1 cellular context compared by ENCODE assay signal in the genomic region with DNA sequence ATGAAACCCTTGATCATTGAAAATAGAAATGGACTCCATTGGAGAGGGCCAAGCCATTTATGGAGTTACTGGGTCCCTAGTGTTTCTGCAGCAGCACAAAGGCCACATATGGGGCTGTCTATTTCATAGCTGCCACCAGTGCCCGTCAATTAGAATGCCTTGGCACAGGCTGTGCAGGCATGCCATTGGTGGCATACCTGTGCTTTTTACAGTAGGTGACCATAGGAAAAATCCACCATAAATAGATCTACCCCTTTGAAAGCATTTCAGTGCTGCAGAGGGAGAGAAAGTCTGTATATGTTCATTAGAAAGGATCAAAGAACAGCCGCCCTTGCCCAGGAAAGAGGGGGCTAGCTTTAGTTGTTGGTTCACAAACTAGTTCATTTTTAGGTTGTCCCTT.
A peak's percentile ranks its signal among the peaks of the same experiment; 100 is the strongest.
TF ChIP-seq lines count a peak whose summit lies in the region.

No MANE protein-coding gene starts in this region.

TF ChIP-seq in HepG2, 621 proteins besides CTCF, POLR2A, EP300 and RAD21 (continues in another document):
- TF ChIP-seq MEIS1 (CRISPR knock-in tag; IDR thresholded peaks at IDR 0.05; ENCODE audit: borderline replicate concordance), result 0 out of 2 replicates have a peak, but pooled peaks have one; percentile 11
- no peak for TF ChIP-seq HMGA1 (CRISPR knock-in tag; conservative IDR thresholded peaks at IDR 0.05)
- no peak for TF ChIP-seq JUNB (CRISPR knock-in tag; IDR thresholded peaks at IDR 0.05; ENCODE audit: borderline replicate concordance)
- no peak for TF ChIP-seq GTF3A (CRISPR knock-in tag; conservative IDR thresholded peaks at IDR 0.05)
- TF ChIP-seq ZBTB20 (CRISPR knock-in tag; IDR thresholded peaks at IDR 0.05; ENCODE audit: borderline replicate concordance, low read depth), result no peak
- TF ChIP-seq SMC3 (IDR thresholded peaks at IDR 0.05; ENCODE audit: low read length), result 0 out of 2 replicates have a peak, but pooled peaks have one; percentile 8
- TF ChIP-seq, protein P1, sequence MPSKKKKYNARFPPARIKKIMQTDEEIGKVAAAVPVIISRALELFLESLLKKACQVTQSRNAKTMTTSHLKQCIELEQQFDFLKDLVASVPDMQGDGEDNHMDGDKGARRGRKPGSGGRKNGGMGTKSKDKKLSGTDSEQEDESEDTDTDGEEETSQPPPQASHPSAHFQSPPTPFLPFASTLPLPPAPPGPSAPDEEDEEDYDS (CRISPR knock-in tag; IDR thresholded peaks at IDR 0.05), result no peak
- 0 out of 2 replicates have a peak, but pooled peaks have one; percentile 15 for TF ChIP-seq BRD4 (CRISPR knock-in tag; IDR thresholded peaks at IDR 0.05)
- peak; percentile 58; the same call in 1 of the 2 replicates for TF ChIP-seq ZNF644 (CRISPR knock-in tag; IDR thresholded peaks at IDR 0.05; ENCODE audit: low read depth)
- 0 out of 2 replicates have a peak, but pooled peaks have one; percentile 1 for TF ChIP-seq MTA1 (CRISPR knock-in tag; IDR thresholded peaks at IDR 0.05; ENCODE audit: borderline replicate concordance)
- TF ChIP-seq ZNF83 (CRISPR knock-in tag; IDR thresholded peaks at IDR 0.05; ENCODE audit: borderline replicate concordance), result no peak
- no peak for TF ChIP-seq ELF3 (CRISPR knock-in tag; IDR thresholded peaks at IDR 0.05)
- no peak for TF ChIP-seq GATAD1 (CRISPR knock-in tag; IDR thresholded peaks at IDR 0.05)
- TF ChIP-seq FOXC1 (CRISPR knock-in tag; IDR thresholded peaks at IDR 0.05; ENCODE audit: borderline replicate concordance), result peak; percentile 14; the same call in 1 of the 2 replicates
- 0 out of 2 replicates have a peak, but pooled peaks have one; percentile 64 for TF ChIP-seq ZC3H4 (CRISPR knock-in tag; IDR thresholded peaks at IDR 0.05; ENCODE audit: borderline replicate concordance)
- peak; percentile 6; the same call in 1 of the 2 replicates for TF ChIP-seq ZFX (CRISPR knock-in tag; IDR thresholded peaks at IDR 0.05; ENCODE audit: low read depth)
- TF ChIP-seq, protein P2, sequence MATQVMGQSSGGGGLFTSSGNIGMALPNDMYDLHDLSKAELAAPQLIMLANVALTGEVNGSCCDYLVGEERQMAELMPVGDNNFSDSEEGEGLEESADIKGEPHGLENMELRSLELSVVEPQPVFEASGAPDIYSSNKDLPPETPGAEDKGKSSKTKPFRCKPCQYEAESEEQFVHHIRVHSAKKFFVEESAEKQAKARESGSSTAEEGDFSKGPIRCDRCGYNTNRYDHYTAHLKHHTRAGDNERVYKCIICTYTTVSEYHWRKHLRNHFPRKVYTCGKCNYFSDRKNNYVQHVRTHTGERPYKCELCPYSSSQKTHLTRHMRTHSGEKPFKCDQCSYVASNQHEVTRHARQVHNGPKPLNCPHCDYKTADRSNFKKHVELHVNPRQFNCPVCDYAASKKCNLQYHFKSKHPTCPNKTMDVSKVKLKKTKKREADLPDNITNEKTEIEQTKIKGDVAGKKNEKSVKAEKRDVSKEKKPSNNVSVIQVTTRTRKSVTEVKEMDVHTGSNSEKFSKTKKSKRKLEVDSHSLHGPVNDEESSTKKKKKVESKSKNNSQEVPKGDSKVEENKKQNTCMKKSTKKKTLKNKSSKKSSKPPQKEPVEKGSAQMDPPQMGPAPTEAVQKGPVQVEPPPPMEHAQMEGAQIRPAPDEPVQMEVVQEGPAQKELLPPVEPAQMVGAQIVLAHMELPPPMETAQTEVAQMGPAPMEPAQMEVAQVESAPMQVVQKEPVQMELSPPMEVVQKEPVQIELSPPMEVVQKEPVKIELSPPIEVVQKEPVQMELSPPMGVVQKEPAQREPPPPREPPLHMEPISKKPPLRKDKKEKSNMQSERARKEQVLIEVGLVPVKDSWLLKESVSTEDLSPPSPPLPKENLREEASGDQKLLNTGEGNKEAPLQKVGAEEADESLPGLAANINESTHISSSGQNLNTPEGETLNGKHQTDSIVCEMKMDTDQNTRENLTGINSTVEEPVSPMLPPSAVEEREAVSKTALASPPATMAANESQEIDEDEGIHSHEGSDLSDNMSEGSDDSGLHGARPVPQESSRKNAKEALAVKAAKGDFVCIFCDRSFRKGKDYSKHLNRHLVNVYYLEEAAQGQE (IDR thresholded peaks at IDR 0.05; ENCODE audit: borderline replicate concordance in 1 of 2, low read depth in 1 of 2, low read length in 2 of 2), result no peak
- TF ChIP-seq TCF12 (IDR thresholded peaks at IDR 0.05), result no peak
- no peak for TF ChIP-seq TCF12 (CRISPR knock-in tag; IDR thresholded peaks at IDR 0.05)
- TF ChIP-seq, protein P3, sequence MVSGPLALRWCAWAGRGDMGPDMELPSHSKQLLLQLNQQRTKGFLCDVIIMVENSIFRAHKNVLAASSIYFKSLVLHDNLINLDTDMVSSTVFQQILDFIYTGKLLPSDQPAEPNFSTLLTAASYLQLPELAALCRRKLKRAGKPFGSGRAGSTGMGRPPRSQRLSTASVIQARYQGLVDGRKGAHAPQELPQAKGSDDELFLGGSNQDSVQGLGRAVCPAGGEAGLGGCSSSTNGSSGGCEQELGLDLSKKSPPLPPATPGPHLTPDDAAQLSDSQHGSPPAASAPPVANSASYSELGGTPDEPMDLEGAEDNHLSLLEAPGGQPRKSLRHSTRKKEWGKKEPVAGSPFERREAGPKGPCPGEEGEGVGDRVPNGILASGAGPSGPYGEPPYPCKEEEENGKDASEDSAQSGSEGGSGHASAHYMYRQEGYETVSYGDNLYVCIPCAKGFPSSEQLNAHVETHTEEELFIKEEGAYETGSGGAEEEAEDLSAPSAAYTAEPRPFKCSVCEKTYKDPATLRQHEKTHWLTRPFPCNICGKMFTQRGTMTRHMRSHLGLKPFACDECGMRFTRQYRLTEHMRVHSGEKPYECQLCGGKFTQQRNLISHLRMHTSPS (CRISPR knock-in tag; IDR thresholded peaks at IDR 0.05; ENCODE audit: low read depth), result peak; percentile 48; the same call in 1 of the 2 replicates
- TF ChIP-seq SP1 (IDR thresholded peaks at IDR 0.05), result no peak
- TF ChIP-seq SP1 (CRISPR knock-in tag; IDR thresholded peaks at IDR 0.05), result no peak
- 0 out of 2 replicates have a peak, but pooled peaks have one; percentile 30 for TF ChIP-seq POLR2G (IDR thresholded peaks at IDR 0.05; ENCODE audit: low read depth, low read length)
- no peak for TF ChIP-seq MAFK (conservative IDR thresholded peaks at IDR 0.05 in 1 of 2, IDR thresholded peaks at IDR 0.05 in 1 of 2; ENCODE audit: low read length in 2 of 2)
- TF ChIP-seq, protein P4, sequence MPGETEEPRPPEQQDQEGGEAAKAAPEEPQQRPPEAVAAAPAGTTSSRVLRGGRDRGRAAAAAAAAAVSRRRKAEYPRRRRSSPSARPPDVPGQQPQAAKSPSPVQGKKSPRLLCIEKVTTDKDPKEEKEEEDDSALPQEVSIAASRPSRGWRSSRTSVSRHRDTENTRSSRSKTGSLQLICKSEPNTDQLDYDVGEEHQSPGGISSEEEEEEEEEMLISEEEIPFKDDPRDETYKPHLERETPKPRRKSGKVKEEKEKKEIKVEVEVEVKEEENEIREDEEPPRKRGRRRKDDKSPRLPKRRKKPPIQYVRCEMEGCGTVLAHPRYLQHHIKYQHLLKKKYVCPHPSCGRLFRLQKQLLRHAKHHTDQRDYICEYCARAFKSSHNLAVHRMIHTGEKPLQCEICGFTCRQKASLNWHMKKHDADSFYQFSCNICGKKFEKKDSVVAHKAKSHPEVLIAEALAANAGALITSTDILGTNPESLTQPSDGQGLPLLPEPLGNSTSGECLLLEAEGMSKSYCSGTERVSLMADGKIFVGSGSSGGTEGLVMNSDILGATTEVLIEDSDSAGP (CRISPR knock-in tag; IDR thresholded peaks at IDR 0.05; ENCODE audit: borderline replicate concordance), result no peak
- TF ChIP-seq RNF2 (conservative IDR thresholded peaks at IDR 0.05; ENCODE audit: low read depth), result no peak
- no peak for TF ChIP-seq MEF2D (CRISPR knock-in tag; IDR thresholded peaks at IDR 0.05)
- peak; percentile 76; the same call in 1 of the 2 replicates for TF ChIP-seq ZNF12 (CRISPR knock-in tag; IDR thresholded peaks at IDR 0.05)
- TF ChIP-seq, protein P5, sequence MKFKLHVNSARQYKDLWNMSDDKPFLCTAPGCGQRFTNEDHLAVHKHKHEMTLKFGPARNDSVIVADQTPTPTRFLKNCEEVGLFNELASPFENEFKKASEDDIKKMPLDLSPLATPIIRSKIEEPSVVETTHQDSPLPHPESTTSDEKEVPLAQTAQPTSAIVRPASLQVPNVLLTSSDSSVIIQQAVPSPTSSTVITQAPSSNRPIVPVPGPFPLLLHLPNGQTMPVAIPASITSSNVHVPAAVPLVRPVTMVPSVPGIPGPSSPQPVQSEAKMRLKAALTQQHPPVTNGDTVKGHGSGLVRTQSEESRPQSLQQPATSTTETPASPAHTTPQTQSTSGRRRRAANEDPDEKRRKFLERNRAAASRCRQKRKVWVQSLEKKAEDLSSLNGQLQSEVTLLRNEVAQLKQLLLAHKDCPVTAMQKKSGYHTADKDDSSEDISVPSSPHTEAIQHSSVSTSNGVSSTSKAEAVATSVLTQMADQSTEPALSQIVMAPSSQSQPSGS (CRISPR knock-in tag; IDR thresholded peaks at IDR 0.05), result no peak; the same call in 1 of the 2 replicates
- TF ChIP-seq ZBTB1 (CRISPR knock-in tag; IDR thresholded peaks at IDR 0.05; ENCODE audit: borderline replicate concordance), result no peak
- no peak for TF ChIP-seq ZC3H13 (CRISPR knock-in tag; IDR thresholded peaks at IDR 0.05)
- TF ChIP-seq, protein P6, sequence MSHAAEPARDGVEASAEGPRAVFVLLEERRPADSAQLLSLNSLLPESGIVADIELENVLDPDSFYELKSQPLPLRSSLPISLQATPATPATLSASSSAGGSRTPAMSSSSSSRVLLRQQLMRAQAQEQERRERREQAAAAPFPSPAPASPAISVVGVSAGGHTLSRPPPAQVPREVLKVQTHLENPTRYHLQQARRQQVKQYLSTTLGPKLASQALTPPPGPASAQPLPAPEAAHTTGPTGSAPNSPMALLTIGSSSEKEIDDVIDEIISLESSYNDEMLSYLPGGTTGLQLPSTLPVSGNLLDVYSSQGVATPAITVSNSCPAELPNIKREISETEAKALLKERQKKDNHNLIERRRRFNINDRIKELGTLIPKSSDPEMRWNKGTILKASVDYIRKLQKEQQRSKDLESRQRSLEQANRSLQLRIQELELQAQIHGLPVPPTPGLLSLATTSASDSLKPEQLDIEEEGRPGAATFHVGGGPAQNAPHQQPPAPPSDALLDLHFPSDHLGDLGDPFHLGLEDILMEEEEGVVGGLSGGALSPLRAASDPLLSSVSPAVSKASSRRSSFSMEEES (CRISPR knock-in tag; IDR thresholded peaks at IDR 0.05), result no peak
- TF ChIP-seq, protein P7, sequence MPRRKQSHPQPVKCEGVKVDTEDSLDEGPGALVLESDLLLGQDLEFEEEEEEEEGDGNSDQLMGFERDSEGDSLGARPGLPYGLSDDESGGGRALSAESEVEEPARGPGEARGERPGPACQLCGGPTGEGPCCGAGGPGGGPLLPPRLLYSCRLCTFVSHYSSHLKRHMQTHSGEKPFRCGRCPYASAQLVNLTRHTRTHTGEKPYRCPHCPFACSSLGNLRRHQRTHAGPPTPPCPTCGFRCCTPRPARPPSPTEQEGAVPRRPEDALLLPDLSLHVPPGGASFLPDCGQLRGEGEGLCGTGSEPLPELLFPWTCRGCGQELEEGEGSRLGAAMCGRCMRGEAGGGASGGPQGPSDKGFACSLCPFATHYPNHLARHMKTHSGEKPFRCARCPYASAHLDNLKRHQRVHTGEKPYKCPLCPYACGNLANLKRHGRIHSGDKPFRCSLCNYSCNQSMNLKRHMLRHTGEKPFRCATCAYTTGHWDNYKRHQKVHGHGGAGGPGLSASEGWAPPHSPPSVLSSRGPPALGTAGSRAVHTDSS (CRISPR knock-in tag; conservative IDR thresholded peaks at IDR 0.05), result no peak
- peak; percentile 15 for TF ChIP-seq YY1 (IDR thresholded peaks at IDR 0.05; ENCODE audit: insufficient read depth, insufficient replicate concordance, low read depth, low read length)
- TF ChIP-seq, protein P8, sequence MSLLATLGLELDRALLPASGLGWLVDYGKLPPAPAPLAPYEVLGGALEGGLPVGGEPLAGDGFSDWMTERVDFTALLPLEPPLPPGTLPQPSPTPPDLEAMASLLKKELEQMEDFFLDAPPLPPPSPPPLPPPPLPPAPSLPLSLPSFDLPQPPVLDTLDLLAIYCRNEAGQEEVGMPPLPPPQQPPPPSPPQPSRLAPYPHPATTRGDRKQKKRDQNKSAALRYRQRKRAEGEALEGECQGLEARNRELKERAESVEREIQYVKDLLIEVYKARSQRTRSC (CRISPR knock-in tag; IDR thresholded peaks at IDR 0.05; ENCODE audit: low read depth), result no peak
- TF ChIP-seq SALL2 (CRISPR knock-in tag; IDR thresholded peaks at IDR 0.05), result no peak
- no peak for TF ChIP-seq ZNF549 (CRISPR knock-in tag; IDR thresholded peaks at IDR 0.05)
- no peak for TF ChIP-seq SAP130 (CRISPR knock-in tag; IDR thresholded peaks at IDR 0.05; ENCODE audit: low read depth)
- TF ChIP-seq CCAR2 (optimal IDR thresholded peaks at IDR 0.05; ENCODE audit: low read depth, low read length), result peak; percentile 7
- peak; percentile 14; the same call in 1 of the 2 replicates for TF ChIP-seq MXD4 (CRISPR knock-in tag; IDR thresholded peaks at IDR 0.05)
- TF ChIP-seq MIER3 (CRISPR knock-in tag; IDR thresholded peaks at IDR 0.05; ENCODE audit: borderline replicate concordance), result no peak
- no peak for TF ChIP-seq ZNF761 (CRISPR knock-in tag; conservative IDR thresholded peaks at IDR 0.05)
- no peak for TF ChIP-seq ZNF282 (IDR thresholded peaks at IDR 0.05; ENCODE audit: partially characterized antibody)
- TF ChIP-seq, protein P9, sequence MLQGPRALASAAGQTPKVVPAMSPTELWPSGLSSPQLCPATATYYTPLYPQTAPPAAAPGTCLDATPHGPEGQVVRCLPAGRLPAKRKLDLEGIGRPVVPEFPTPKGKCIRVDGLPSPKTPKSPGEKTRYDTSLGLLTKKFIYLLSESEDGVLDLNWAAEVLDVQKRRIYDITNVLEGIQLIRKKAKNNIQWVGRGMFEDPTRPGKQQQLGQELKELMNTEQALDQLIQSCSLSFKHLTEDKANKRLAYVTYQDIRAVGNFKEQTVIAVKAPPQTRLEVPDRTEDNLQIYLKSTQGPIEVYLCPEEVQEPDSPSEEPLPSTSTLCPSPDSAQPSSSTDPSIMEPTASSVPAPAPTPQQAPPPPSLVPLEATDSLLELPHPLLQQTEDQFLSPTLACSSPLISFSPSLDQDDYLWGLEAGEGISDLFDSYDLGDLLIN (CRISPR knock-in tag; IDR thresholded peaks at IDR 0.05; ENCODE audit: borderline replicate concordance), result no peak
- no peak for TF ChIP-seq ZNF3 (CRISPR knock-in tag; IDR thresholded peaks at IDR 0.05)
- no peak for TF ChIP-seq NFE2L2 (IDR thresholded peaks at IDR 0.05; ENCODE audit: low read length)
- peak; percentile 9; the same call in 1 of the 2 replicates for TF ChIP-seq CCDC6 (CRISPR knock-in tag; IDR thresholded peaks at IDR 0.05)
- TF ChIP-seq RCOR2 (CRISPR knock-in tag; IDR thresholded peaks at IDR 0.05), result no peak
- TF ChIP-seq ZIK1 (CRISPR knock-in tag; IDR thresholded peaks at IDR 0.05; ENCODE audit: borderline replicate concordance, low read depth), result no peak
- TF ChIP-seq PHB2 (IDR thresholded peaks at IDR 0.05; ENCODE audit: partially characterized antibody), result no peak
- TF ChIP-seq ZNF776 (CRISPR knock-in tag; IDR thresholded peaks at IDR 0.05), result no peak
- TF ChIP-seq ZNF720 (CRISPR knock-in tag; IDR thresholded peaks at IDR 0.05), result no peak
- TF ChIP-seq STAG1 (CRISPR knock-in tag; IDR thresholded peaks at IDR 0.05), result no peak
- TF ChIP-seq HDAC6 (IDR thresholded peaks at IDR 0.05; ENCODE audit: low read depth, low read length), result no peak
